In the genomic region with DNA sequence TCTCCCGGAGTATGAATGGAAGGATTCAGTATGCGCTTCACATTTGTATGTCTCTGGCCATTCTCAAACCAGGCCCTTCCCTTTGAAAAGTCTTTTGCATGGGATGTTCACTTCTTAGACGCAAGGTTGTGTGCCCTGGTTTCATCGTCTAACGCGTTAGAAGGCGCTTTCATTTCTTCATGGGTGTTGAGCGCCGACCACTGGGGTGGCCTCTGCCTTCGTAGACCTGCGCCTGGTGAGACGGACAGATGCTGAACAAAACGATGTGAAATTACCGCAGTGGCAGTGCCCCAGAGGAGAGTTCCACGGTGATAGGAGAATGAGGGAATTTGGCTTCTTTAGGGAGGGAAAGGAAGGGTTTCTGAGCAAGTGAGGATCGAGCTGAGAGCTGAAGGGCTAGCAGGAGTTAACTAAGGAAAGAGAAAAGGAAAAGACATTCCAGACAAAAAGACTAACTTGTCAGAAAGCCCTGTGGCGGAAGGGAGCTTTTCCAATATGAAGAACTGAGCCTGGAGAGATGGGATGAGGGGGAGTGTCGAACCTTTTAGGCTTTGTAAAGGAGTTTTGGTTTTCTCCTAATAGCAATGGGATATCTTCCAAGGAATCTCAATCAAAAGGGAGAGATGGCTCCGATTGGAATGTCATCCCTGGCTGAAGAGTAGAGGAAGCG, we compare ENCODE assay signal across 1 cellular context.
TF ChIP-seq lines count a peak whose summit lies in the region.

No MANE protein-coding gene starts in this region.

TF ChIP-seq in HCT116, 20 proteins besides CTCF, POLR2A, EP300 and RAD21 (continued from another document):
- TF ChIP-seq, protein P1, sequence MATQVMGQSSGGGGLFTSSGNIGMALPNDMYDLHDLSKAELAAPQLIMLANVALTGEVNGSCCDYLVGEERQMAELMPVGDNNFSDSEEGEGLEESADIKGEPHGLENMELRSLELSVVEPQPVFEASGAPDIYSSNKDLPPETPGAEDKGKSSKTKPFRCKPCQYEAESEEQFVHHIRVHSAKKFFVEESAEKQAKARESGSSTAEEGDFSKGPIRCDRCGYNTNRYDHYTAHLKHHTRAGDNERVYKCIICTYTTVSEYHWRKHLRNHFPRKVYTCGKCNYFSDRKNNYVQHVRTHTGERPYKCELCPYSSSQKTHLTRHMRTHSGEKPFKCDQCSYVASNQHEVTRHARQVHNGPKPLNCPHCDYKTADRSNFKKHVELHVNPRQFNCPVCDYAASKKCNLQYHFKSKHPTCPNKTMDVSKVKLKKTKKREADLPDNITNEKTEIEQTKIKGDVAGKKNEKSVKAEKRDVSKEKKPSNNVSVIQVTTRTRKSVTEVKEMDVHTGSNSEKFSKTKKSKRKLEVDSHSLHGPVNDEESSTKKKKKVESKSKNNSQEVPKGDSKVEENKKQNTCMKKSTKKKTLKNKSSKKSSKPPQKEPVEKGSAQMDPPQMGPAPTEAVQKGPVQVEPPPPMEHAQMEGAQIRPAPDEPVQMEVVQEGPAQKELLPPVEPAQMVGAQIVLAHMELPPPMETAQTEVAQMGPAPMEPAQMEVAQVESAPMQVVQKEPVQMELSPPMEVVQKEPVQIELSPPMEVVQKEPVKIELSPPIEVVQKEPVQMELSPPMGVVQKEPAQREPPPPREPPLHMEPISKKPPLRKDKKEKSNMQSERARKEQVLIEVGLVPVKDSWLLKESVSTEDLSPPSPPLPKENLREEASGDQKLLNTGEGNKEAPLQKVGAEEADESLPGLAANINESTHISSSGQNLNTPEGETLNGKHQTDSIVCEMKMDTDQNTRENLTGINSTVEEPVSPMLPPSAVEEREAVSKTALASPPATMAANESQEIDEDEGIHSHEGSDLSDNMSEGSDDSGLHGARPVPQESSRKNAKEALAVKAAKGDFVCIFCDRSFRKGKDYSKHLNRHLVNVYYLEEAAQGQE (IDR thresholded peaks at IDR 0.05; ENCODE audit: low read depth): no peak
- TF ChIP-seq, protein P2, sequence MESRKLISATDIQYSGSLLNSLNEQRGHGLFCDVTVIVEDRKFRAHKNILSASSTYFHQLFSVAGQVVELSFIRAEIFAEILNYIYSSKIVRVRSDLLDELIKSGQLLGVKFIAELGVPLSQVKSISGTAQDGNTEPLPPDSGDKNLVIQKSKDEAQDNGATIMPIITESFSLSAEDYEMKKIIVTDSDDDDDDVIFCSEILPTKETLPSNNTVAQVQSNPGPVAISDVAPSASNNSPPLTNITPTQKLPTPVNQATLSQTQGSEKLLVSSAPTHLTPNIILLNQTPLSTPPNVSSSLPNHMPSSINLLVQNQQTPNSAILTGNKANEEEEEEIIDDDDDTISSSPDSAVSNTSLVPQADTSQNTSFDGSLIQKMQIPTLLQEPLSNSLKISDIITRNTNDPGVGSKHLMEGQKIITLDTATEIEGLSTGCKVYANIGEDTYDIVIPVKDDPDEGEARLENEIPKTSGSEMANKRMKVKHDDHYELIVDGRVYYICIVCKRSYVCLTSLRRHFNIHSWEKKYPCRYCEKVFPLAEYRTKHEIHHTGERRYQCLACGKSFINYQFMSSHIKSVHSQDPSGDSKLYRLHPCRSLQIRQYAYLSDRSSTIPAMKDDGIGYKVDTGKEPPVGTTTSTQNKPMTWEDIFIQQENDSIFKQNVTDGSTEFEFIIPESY (IDR thresholded peaks at IDR 0.05; ENCODE audit: extremely low read depth, insufficient replicate concordance, low read length): no peak
- TF ChIP-seq SP1 (IDR thresholded peaks at IDR 0.05; ENCODE audit: low read depth) (no peak), ZFX (IDR thresholded peaks at IDR 0.05) (peak; percentile 34; the same call in 1 of the 2 replicates), ELF1 (IDR thresholded peaks at IDR 0.05; ENCODE audit: borderline replicate concordance, low read depth) (no peak)
